Comparison of ENCODE assay signal across 8 cellular contexts in genomic region chr19:2495130-2495641, GRCh38. TPM values are rescaled to one million over a fixed set of nuclear protein-coding genes. Genes with fewer than 3 reads are reported as not detected.
DNase-seq lines count a peak whose midpoint lies in the region; ATAC-seq, FAIRE-seq and TF ChIP-seq lines count a peak whose summit lies in the region.

No MANE protein-coding gene starts in this region.

- TF ChIP-seq CTCF in GM12865 (IDR thresholded peaks at IDR 0.05; ENCODE audit: insufficient read depth, low read depth, low read length, missing control alignments) (no peak), RWPE1 (conservative IDR thresholded peaks at IDR 0.05; ENCODE audit: low read depth) (no peak), H1 (IDR thresholded peaks at IDR 0.05; ENCODE audit: control extremely low read depth in 1 of 3, insufficient read depth in 1 of 3, low read depth in 1 of 3, low read length in 3 of 3) (no peak)

- peak overlapping the region; percentile 44 to 89 for H3K4me2 ChIP-seq in H1 (ENCODE audit: insufficient read depth in 1 of 2, low read depth in 2 of 2, low read length in 2 of 2)
- peak overlapping the region; percentile 78 for H3K4me2 ChIP-seq in mesenchymal stem cell (ENCODE audit: low read length, poor library complexity, severe bottlenecking)

- H3K4me3 ChIP-seq in GM12865 (ENCODE audit: low read depth, low read length) (peak overlapping the region; percentile 63), H1 (ENCODE audit: extremely low read depth in 1 of 4, insufficient read depth in 2 of 4, low read depth in 3 of 4, low read length in 4 of 4) (peak overlapping the region; percentile 35 to 64 (median 47)), mesenchymal stem cell (ENCODE audit: insufficient read depth in 1 of 2, low read depth in 1 of 2, low read length in 2 of 2) (peak overlapping the region; percentile 56 to 82)

- no peaks in the 10 kb centered on the region for H3K36me3 ChIP-seq in H1 (ENCODE audit: control insufficient read depth in 2 of 4, insufficient read depth in 4 of 4, low read length in 3 of 4)
- no peaks in the 10 kb centered on the region for H3K36me3 ChIP-seq in mesenchymal stem cell (ENCODE audit: control insufficient read depth in 1 of 2, insufficient read depth in 2 of 2, low read depth in 1 of 2, low read length in 2 of 2)

- H3K9ac ChIP-seq in H1 (replicated peaks in 1 of 4; ENCODE audit: extremely low read depth in 1 of 4, low read depth in 3 of 4, low read length in 3 of 4) (no peak overlapping the region), mesenchymal stem cell (ENCODE audit: low read length) (peak overlapping the region; percentile 88)

- TF ChIP-seq RAD21 in H1 (IDR thresholded peaks at IDR 0.05 in 1 of 2, conservative IDR thresholded peaks at IDR 0.05 in 1 of 2; ENCODE audit: low read depth in 2 of 2, low read length in 2 of 2): no peak

- H3K9me3 ChIP-seq in H1 (ENCODE audit: insufficient read depth in 2 of 2, low read depth in 1 of 2, low read length in 1 of 2): no peaks in the 10 kb centered on the region
- no peaks in the 10 kb centered on the region for H3K9me3 ChIP-seq in mesenchymal stem cell (ENCODE audit: control insufficient read depth, low read length)

- H3K23me2 ChIP-seq in H1 (ENCODE audit: low read depth, low read length): peaks cover 4% of the 10 kb centered on the region; the same call in 1 of the 2 replicates

- no peak for FAIRE-seq in H1 (lab: Jason Lieb, UNC)

- H3K27ac ChIP-seq in RWPE1 (peak overlapping the region; percentile 97), H1 (ENCODE audit: low read depth, low read length) (no peak overlapping the region), mesenchymal stem cell (ENCODE audit: low read length, poor library complexity, severe bottlenecking) (no peak overlapping the region)

- POLR2A ChIA-PET in RWPE1 (lab: Yijun Ruan, JAX; ENCODE audit: low non-redundant PET): no interaction called here
- POLR2A ChIA-PET in H1 (lab: Charles Lee; ENCODE audit: partially characterized antibody): interaction anchor here (0.8 to 16.3 kb wide), 4 partner anchors 9 to 74 kb away, joined by 3 to 216 read pairs (median 3); partner anchors contain the start of gene GADD45B

- H3K4ac ChIP-seq in H1 (replicated peaks; ENCODE audit: insufficient read length, low read depth, low read length) (no peak overlapping the region), mesenchymal stem cell (ENCODE audit: low read depth in 1 of 2, low read length in 2 of 2) (peak overlapping the region; percentile 53 to 79)

- TF ChIP-seq EP300 in H1 (IDR thresholded peaks at IDR 0.05; ENCODE audit: borderline replicate concordance in 1 of 2, low read depth in 2 of 2, low read length in 2 of 2): no peak

- no peak overlapping the region for H2BK15ac ChIP-seq in H1 (ENCODE audit: low read length)
- peak overlapping the region; percentile 44 for H2BK15ac ChIP-seq in mesenchymal stem cell (ENCODE audit: low read depth, poor library complexity, severe bottlenecking)

- no peak overlapping the region for H4K91ac ChIP-seq in H1 (replicated peaks; ENCODE audit: insufficient read length, low read length)
- H4K91ac ChIP-seq in mesenchymal stem cell (ENCODE audit: low read length): peak overlapping the region; percentile 73

- H3K79me2 ChIP-seq in H1 (ENCODE audit: control insufficient read depth in 1 of 2, insufficient read depth in 2 of 2, low read length in 2 of 2): no peaks in the 10 kb centered on the region

- H2BK20ac ChIP-seq in H1 (ENCODE audit: low read length): no peak overlapping the region

- H4K5ac ChIP-seq in H1 (ENCODE audit: insufficient read length, low read depth, low read length): no peak overlapping the region

- H3K27me3 ChIP-seq in H1 (replicated peaks in 1 of 4; ENCODE audit: control insufficient read depth in 3 of 4, extremely low read depth in 1 of 4, insufficient read depth in 3 of 4, low read length in 3 of 4): peaks cover 2 to 34% (median 19%) of the 10 kb centered on the region in 4 experiments
- no peaks in the 10 kb centered on the region for H3K27me3 ChIP-seq in mesenchymal stem cell (ENCODE audit: control insufficient read depth in 1 of 2, insufficient read depth in 1 of 2, low read length in 2 of 2)

- TF ChIP-seq POLR2A in H1 (IDR thresholded peaks at IDR 0.05; ENCODE audit: control extremely low read depth in 1 of 2, low read depth in 2 of 2, low read length in 2 of 2): no peak

- no peak overlapping the region for H2BK5ac ChIP-seq in H1 (ENCODE audit: low read depth, low read length)
- H2BK5ac ChIP-seq in mesenchymal stem cell (ENCODE audit: low read depth, low read length, poor library complexity, severe bottlenecking): no peak overlapping the region

- H2BK12ac ChIP-seq in H1 (ENCODE audit: low read depth, low read length) (no peak overlapping the region), mesenchymal stem cell (ENCODE audit: low read length in 2 of 2) (peak overlapping the region in 1 of 2 experiments; percentile 81)

- peaks cover 3 to 20% (median 13%) of the 10 kb centered on the region in 4 experiments; a peak in 6 of 7 replicates for H3K4me1 ChIP-seq in H1 (replicated peaks in 1 of 4; ENCODE audit: control insufficient read depth in 3 of 4, insufficient read depth in 4 of 4, low read length in 3 of 4)
- peaks cover 38% of the 10 kb centered on the region for H3K4me1 ChIP-seq in mesenchymal stem cell (ENCODE audit: control insufficient read depth, insufficient read depth, low read depth, low read length)

- H3K14ac ChIP-seq in H1 (ENCODE audit: insufficient read length) (no peak overlapping the region), mesenchymal stem cell (ENCODE audit: low read length in 2 of 2) (peak overlapping the region in 1 of 2 experiments; percentile 90)

- H2AFZ ChIP-seq in H1 (ENCODE audit: low read length) (no peak overlapping the region; the same call in 1 of the 2 replicates), mesenchymal stem cell (ENCODE audit: low read depth, low read length) (peak overlapping the region; percentile 76)

- H3K23ac ChIP-seq in H1 (ENCODE audit: insufficient read length) (no peak overlapping the region), mesenchymal stem cell (ENCODE audit: low read length in 2 of 2) (peak overlapping the region in 1 of 2 experiments; percentile 75)

- 16% methylated on average over 26 of the region's 26 CpGs; no CpG with 5 or more reads in 1 of the 2 experiments for WGBS in H1 (ENCODE audit: extremely low coverage in 1 of 2, insufficient coverage in 1 of 2, insufficient read length in 1 of 2, insufficient replicate concordance in 2 of 2, low coverage in 1 of 2, low lambda C conversion rate in 2 of 2, missing lambda C conversion rate in 1 of 2), 2 experiments
- WGBS in mesenchymal stem cell: 21% methylated on average over 26 of the region's 26 CpGs

- DNase-seq in A172 (ENCODE audit: low spot score) (peak; percentile 98), GM12865 (ENCODE audit: low read depth) (no peak), RWPE1 (ENCODE audit: low spot score) (peak; percentile 67), H1 (ENCODE audit: low read depth in 1 of 2, low spot score in 2 of 2) (no peak), mesenchymal stem cell (peak; percentile 88), ureter (ENCODE audit: low spot score) (peak; percentile 89)

- H2AK5ac ChIP-seq in H1 (ENCODE audit: low read depth, low read length) (no peak overlapping the region), mesenchymal stem cell (ENCODE audit: low read length, severe bottlenecking) (no peak overlapping the region)

- no peak overlapping the region for H3K56ac ChIP-seq in H1 (replicated peaks; ENCODE audit: insufficient read length, low read depth, low read length)

- CTCF ChIA-PET in RWPE1 (lab: Yijun Ruan, JAX): interaction anchor here (0.6 to 1.0 kb wide), 3 partner anchors 46 to 153 kb away, joined by 3 to 4 read pairs (median 3); no protein-coding TSS in a partner anchor
- CTCF ChIA-PET in H1 (lab: Charles Lee; ENCODE audit: partially characterized antibody): interaction anchor here (0.7 to 2.5 kb wide), 3 partner anchors 17 to 233 kb away, joined by 3 to 8 read pairs (median 3); no protein-coding TSS in a partner anchor

- H3K18ac ChIP-seq in H1 (ENCODE audit: extremely low read depth, low read length) (no peak overlapping the region; the same call in 1 of the 2 replicates), mesenchymal stem cell (ENCODE audit: low read depth in 1 of 2, low read length in 2 of 2) (peak overlapping the region; percentile 91 to 94)

- ATAC-seq in GM19023 (IDR thresholded peaks at IDR 0.05; ENCODE audit: unreplicated experiment) (no peak), HG02571 (IDR thresholded peaks at IDR 0.05; ENCODE audit: unreplicated experiment) (no peak)

- H4K20me1 ChIP-seq in H1 (replicated peaks in 1 of 2; ENCODE audit: control insufficient read depth in 1 of 2, insufficient read depth in 2 of 2, low read length in 2 of 2): peaks cover 0 to 1% of the 10 kb centered on the region in 2 experiments

- H4K8ac ChIP-seq in H1 (ENCODE audit: extremely low read depth, insufficient read depth, low read length): peak overlapping the region; percentile 63
- peak overlapping the region; percentile 93 for H4K8ac ChIP-seq in mesenchymal stem cell (ENCODE audit: low read length)

- H3K79me1 ChIP-seq in H1 (ENCODE audit: low read depth, low read length) (no peaks in the 10 kb centered on the region), mesenchymal stem cell (replicated peaks; ENCODE audit: low read length, poor library complexity, severe bottlenecking) (no peaks in the 10 kb centered on the region)

- H2BK120ac ChIP-seq in H1 (replicated peaks; ENCODE audit: low read depth, low read length): no peak overlapping the region
- H2BK120ac ChIP-seq in mesenchymal stem cell (ENCODE audit: low read depth, low read length): peak overlapping the region; percentile 78

RNA-seq across cellular contexts. Expression of gene GADD45B, which starts 19.3 kb away (rescaled TPM):
- 92.7 and 97.6 TPM in 2 replicates for total RNA-seq in A172 (2014; rRNA removed; shearing (Covaris generic))
- 11.0 and 11.4 TPM in 2 replicates for total RNA-seq in H1 (2021; fragmentation: NEBNext Ultra II Directional; extraction: Animal tissue kit (Norgen Biotek cat#: 25700))
- 7.4 and 12.1 TPM in 2 replicates for polyA plus RNA-seq in H1 (2011; rRNA removed)
- polyA plus RNA-seq in H1 (2011; cell fraction: cytosol; rRNA removed): 12.6 TPM
- polyA plus RNA-seq in H1 (2011; cell fraction: nucleus; rRNA removed): 18.4 TPM
- polyA plus RNA-seq in H1 (2012, experiment 1 of 2): 4.8 to 6.5 TPM (median 5.8 TPM) in 4 replicates
- 5.3 TPM for polyA plus RNA-seq in H1 (2012, experiment 2 of 2)
- polyA plus RNA-seq in H1 (2013, experiment 1 of 2): 7.8 TPM
- polyA plus RNA-seq in H1 (2013, experiment 2 of 2): 8.5 TPM
- 7.5 and 8.3 TPM in 2 replicates for polyA minus RNA-seq in H1 (2011; rRNA and poly(A)+ RNA removed)
- polyA minus RNA-seq in H1 (2011; cell fraction: cytosol; rRNA and poly(A)+ RNA removed): 13.9 TPM
- polyA minus RNA-seq in H1 (2011; cell fraction: nucleus; rRNA and poly(A)+ RNA removed): 47.7 TPM
- polyA plus RNA-seq in mesenchymal stem cell (2013, experiment 1 of 2): 57.8 TPM
- polyA plus RNA-seq in mesenchymal stem cell (2013, experiment 2 of 2): 51.9 TPM
- 55.3 TPM for total RNA-seq in ureter

RNA-seq across cellular contexts. Expression of gene LMNB2, which starts 38.4 kb away (rescaled TPM):
- 232 and 348 TPM in 2 replicates for total RNA-seq in A172 (2014; rRNA removed; shearing (Covaris generic))
- total RNA-seq in H1 (2021; fragmentation: NEBNext Ultra II Directional; extraction: Animal tissue kit (Norgen Biotek cat#: 25700)): 177 and 179 TPM in 2 replicates
- polyA plus RNA-seq in H1 (2011; rRNA removed): 287 and 360 TPM in 2 replicates
- polyA plus RNA-seq in H1 (2011; cell fraction: cytosol; rRNA removed): 196 TPM
- polyA plus RNA-seq in H1 (2011; cell fraction: nucleus; rRNA removed): 187 TPM
- polyA plus RNA-seq in H1 (2012, experiment 1 of 2): 154 to 165 TPM (median 162 TPM) in 4 replicates
- 174 TPM for polyA plus RNA-seq in H1 (2012, experiment 2 of 2)
- polyA plus RNA-seq in H1 (2013, experiment 1 of 2): 97.9 TPM
- 98.3 TPM for polyA plus RNA-seq in H1 (2013, experiment 2 of 2)
- polyA minus RNA-seq in H1 (2011; rRNA and poly(A)+ RNA removed): 105 and 122 TPM in 2 replicates
- polyA minus RNA-seq in H1 (2011; cell fraction: cytosol; rRNA and poly(A)+ RNA removed): 69.9 TPM
- 36.0 TPM for polyA minus RNA-seq in H1 (2011; cell fraction: nucleus; rRNA and poly(A)+ RNA removed)
- polyA plus RNA-seq in mesenchymal stem cell (2013, experiment 1 of 2): 37.7 TPM
- 35.4 TPM for polyA plus RNA-seq in mesenchymal stem cell (2013, experiment 2 of 2)
- total RNA-seq in ureter: 27.5 TPM

Comparison
In these comparisons a context has a peak if more than half of its experiments do, and no peak if none do; other contexts are left out.
1. DNase-seq: peak in A172 (single experiment), RWPE1 (single experiment), mesenchymal stem cell (single experiment) and ureter (single experiment); none in GM12865 (single experiment) and H1 (0 of 2).
2. Peak in every context shown above with its lines, with median percentiles within 50 percentile points of each other: H3K4me3 ChIP-seq.